Comparison of ENCODE assay signal across 8 cellular contexts in genomic region chr11:2901196-2901796, GRCh38. TPM values are rescaled to one million over a fixed set of nuclear protein-coding genes. Genes with fewer than 3 reads are reported as not detected.
DNase-seq lines count a peak whose midpoint lies in the region; TF ChIP-seq lines count a peak whose summit lies in the region.

No MANE protein-coding gene starts in this region.

- DNase-seq in BE2C, result no peak
- no peak for DNase-seq in endothelial cell (ENCODE audit: low spot score)
- DNase-seq in mesenteric fat pad (ENCODE audit: low spot score), result no peak
- no peak for DNase-seq in GM03348 (ENCODE audit: low spot score)
- no peak for DNase-seq in stimulated activated CD4-positive, alpha-beta T cell treated with anti-CD3 and anti-CD28 coated beads, Interleukin-1b, Interleukin-23, amount 100 ng/mL, for 48 hours
- no peak for DNase-seq in HCEC 1CT

- H3K4me3 ChIP-seq in BE2C (ENCODE audit: low read depth, low read length) (peak overlapping the region; percentile 41; the same call in 1 of the 2 replicates), OCI-LY3 (ENCODE audit: low read length) (peak overlapping the region; percentile 91), neuron (ENCODE audit: low read length) (peak overlapping the region; percentile 49)

- peak overlapping the region; percentile 47 for H3K4me3 Mint-ChIP-seq in endothelial cell (ENCODE audit: unreplicated experiment)

- peak overlapping the region; percentile 88 for H3K9ac ChIP-seq in OCI-LY3 (ENCODE audit: low read length)

- peaks cover 14% of the 10 kb centered on the region for H3K27me3 Mint-ChIP-seq in endothelial cell (ENCODE audit: unreplicated experiment)

- TF ChIP-seq CTCF in BE2C (IDR thresholded peaks at IDR 0.05; ENCODE audit: low read depth, low read length) (no peak), OCI-LY3 (IDR thresholded peaks at IDR 0.05; ENCODE audit: low read depth, low read length) (no peak), endothelial cell (IDR thresholded peaks at IDR 0.05; ENCODE audit: unreplicated experiment) (no peak)

- no peaks in the 10 kb centered on the region for H3K27me3 ChIP-seq in BE2C
- H3K27me3 ChIP-seq in OCI-LY3 (ENCODE audit: low read depth, low read length), result no peaks in the 10 kb centered on the region
- no peaks in the 10 kb centered on the region for H3K27me3 ChIP-seq in neuron (ENCODE audit: insufficient read depth, low read length)

- H3K4me1 ChIP-seq in BE2C (no peaks in the 10 kb centered on the region), OCI-LY3 (ENCODE audit: low read length) (peaks cover 27% of the 10 kb centered on the region), neuron (ENCODE audit: insufficient read depth, low read length) (peaks cover 15% of the 10 kb centered on the region)

- H3K4me1 Mint-ChIP-seq in endothelial cell (ENCODE audit: unreplicated experiment), result peaks cover 28% of the 10 kb centered on the region

- no peaks in the 10 kb centered on the region for H3K9me3 ChIP-seq in BE2C
- H3K9me3 ChIP-seq in OCI-LY3 (ENCODE audit: insufficient read depth, low read length), result no peaks in the 10 kb centered on the region
- H3K9me3 ChIP-seq in neuron (ENCODE audit: low read length), result no peaks in the 10 kb centered on the region

- H3K36me3 Mint-ChIP-seq in endothelial cell (ENCODE audit: low read depth, unreplicated experiment), result peaks cover 7% of the 10 kb centered on the region

- H3K27ac ChIP-seq in OCI-LY3 (ENCODE audit: low read length), result no peak overlapping the region

- H3K27ac Mint-ChIP-seq in endothelial cell (ENCODE audit: unreplicated experiment), result no peak overlapping the region

- peaks cover 4% of the 10 kb centered on the region for H3K9me3 Mint-ChIP-seq in endothelial cell (ENCODE audit: unreplicated experiment)

- no peaks in the 10 kb centered on the region for H3K79me2 ChIP-seq in OCI-LY3 (ENCODE audit: low read length)

- H3K36me3 ChIP-seq in BE2C (no peaks in the 10 kb centered on the region), OCI-LY3 (replicated peaks; ENCODE audit: low read depth, low read length) (no peaks in the 10 kb centered on the region), neuron (ENCODE audit: insufficient read depth, low read length) (no peaks in the 10 kb centered on the region)

- H2AFZ ChIP-seq in OCI-LY3 (ENCODE audit: low read depth, low read length), result no peak overlapping the region
- peak overlapping the region; percentile 63 for H2AFZ ChIP-seq in neuron (ENCODE audit: low read depth, low read length)

- H3K4me2 ChIP-seq in OCI-LY3 (ENCODE audit: low read length), result peak overlapping the region; percentile 99

- H4K20me1 ChIP-seq in OCI-LY3 (ENCODE audit: insufficient read depth, low read length), result no peaks in the 10 kb centered on the region

RNA-seq across cellular contexts. Expression of gene CDKN1C, which starts 15.7 kb away (rescaled TPM):
- 3.6 TPM for polyA plus RNA-seq in BE2C (2012; ENCODE audit: insufficient read depth, insufficient read length, low read depth)
- total RNA-seq in endothelial cell (ENCODE audit: unreplicated experiment) (25.3 TPM), mesenteric fat pad (252 TPM)

RNA-seq across cellular contexts. Expression of gene PHLDA2, which starts 27.9 kb away (rescaled TPM):
- polyA plus RNA-seq in BE2C (2012; ENCODE audit: insufficient read depth, insufficient read length, low read depth), result not detected
- total RNA-seq in endothelial cell (ENCODE audit: unreplicated experiment) (8.1 TPM), mesenteric fat pad (6.8 TPM)

Comparison
In these comparisons a context has a peak if more than half of its experiments do, and no peak if none do; other contexts are left out.
1. H3K4me3 ChIP-seq: peak in every context shown above with its lines; median percentile 91 in OCI-LY3; 49 in neuron; 41 in BE2C.